ENCODE assay signal across 1 cellular context in genomic region chr3:107927361-107928083, GRCh38.
TF ChIP-seq lines count a peak whose summit lies in the region.

No MANE protein-coding gene starts in this region.

TF ChIP-seq in GM12878, 131 proteins besides CTCF, POLR2A, EP300 and RAD21 (continued from another document):
- TF ChIP-seq ATF3 (IDR thresholded peaks at IDR 0.05; ENCODE audit: borderline replicate concordance, extremely low read depth, low read depth, low read length) (peak; percentile 14; the same call in 1 of the 2 replicates), SMARCA5 (IDR thresholded peaks at IDR 0.05) (peak; percentile 38; the same call in 1 of the 2 replicates), RAD51 (IDR thresholded peaks at IDR 0.05) (no peak), CREM (IDR thresholded peaks at IDR 0.05; ENCODE audit: low read depth) (0 out of 2 replicates have a peak, but pooled peaks have one; percentile 21), PAX5 (IDR thresholded peaks at IDR 0.05; ENCODE audit: borderline replicate concordance, low read depth, low read length) (no peak), TAF1 (IDR thresholded peaks at IDR 0.05; ENCODE audit: borderline replicate concordance, low read depth, low read length) (no peak), RUNX3 (IDR thresholded peaks at IDR 0.05; ENCODE audit: low read length) (0 out of 2 replicates have a peak, but pooled peaks have one; percentile 25), ZNF217 (IDR thresholded peaks at IDR 0.05) (no peak), USF2 (IDR thresholded peaks at IDR 0.05; ENCODE audit: borderline replicate concordance, low read depth, low read length) (no peak)
